In the genomic region with DNA sequence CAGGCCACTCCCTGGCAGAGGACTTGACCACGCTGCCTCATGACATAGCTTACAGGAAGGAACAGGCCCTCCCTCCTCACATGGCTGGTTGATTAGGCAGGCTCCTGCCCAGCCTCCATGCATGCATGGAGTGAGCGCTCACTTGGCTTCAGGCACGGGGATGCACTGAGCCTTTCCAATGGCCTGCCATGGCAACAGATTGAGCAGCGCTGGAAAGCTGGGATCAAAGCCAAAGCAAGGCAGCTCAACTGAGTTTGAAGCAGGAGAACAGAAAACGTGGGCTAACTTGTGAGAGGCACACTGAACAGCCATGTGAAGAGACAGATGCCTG, we compare ENCODE assay signal across 8 cellular contexts. TPM values are rescaled to one million over a fixed set of nuclear protein-coding genes. Genes with fewer than 3 reads are reported as not detected.
DNase-seq lines count a peak whose midpoint lies in the region; ATAC-seq, FAIRE-seq and TF ChIP-seq lines count a peak whose summit lies in the region.

No MANE protein-coding gene starts in this region.

- ATAC-seq in A549, result no peak
- no peak for ATAC-seq in left colon
- no peak for ATAC-seq in HG03354 (IDR thresholded peaks at IDR 0.05; ENCODE audit: poor library complexity, severe bottlenecking, unreplicated experiment)
- ATAC-seq in HG03025 (IDR thresholded peaks at IDR 0.05; ENCODE audit: low FRiP score, unreplicated experiment), result no peak

- 73% methylated on average over 5 of the region's 5 CpGs for WGBS in A549 (ENCODE audit: missing lambda C conversion rate)

- TF ChIP-seq CTCF in A549 (IDR thresholded peaks at IDR 0.05), result no peak
- no peak for TF ChIP-seq CTCF in A673 (conservative IDR thresholded peaks at IDR 0.05; ENCODE audit: low read depth, low read length)

- TF ChIP-seq RAD21 in A549 (conservative IDR thresholded peaks at IDR 0.05 in 1 of 2, IDR thresholded peaks at IDR 0.05 in 1 of 2), result no peak

- FAIRE-seq in A549 (lab: Jason Lieb, UNC), result no peak

- H3K9me3 ChIP-seq in A549 (no peaks in the 10 kb centered on the region), A673 (ENCODE audit: low read depth, low read length, poor library complexity, severe bottlenecking) (no peaks in the 10 kb centered on the region)

- no peak overlapping the region for H3K4me2 ChIP-seq in A549

- H3K36me3 ChIP-seq in A673 (ENCODE audit: insufficient read depth, low read length, poor library complexity, severe bottlenecking), result peaks cover 100% of the 10 kb centered on the region

- H3K4me3 ChIP-seq in A549, result no peak overlapping the region
- no peak overlapping the region for H3K4me3 ChIP-seq in A673 (ENCODE audit: low read depth, low read length, poor library complexity, severe bottlenecking)

- BruUV-seq in A673 (replicated peaks; lab: Mats Ljungman, UMichigan), result no TSS peak

- CTCF ChIA-PET in A549 (lab: Yijun Ruan, JAX), result interaction anchor here (0.5 to 31.0 kb wide), 5 partner anchors 8 to 82 kb away, joined by 3 to 644 read pairs (median 5); a partner anchor contains a TSS
- CTCF ChIA-PET in A673 (lab: Charles Lee), result no interaction called here

- TF ChIP-seq POLR2A in A549 (IDR thresholded peaks at IDR 0.05; ENCODE audit: low read length), result no peak

- no peak for TF ChIP-seq EP300 in A549 (IDR thresholded peaks at IDR 0.05)

- POLR2A ChIA-PET in A549 (lab: Yijun Ruan, JAX), result interaction anchor here (0.6 to 1.6 kb wide), 3 partner anchors 23 to 34 kb away, joined by 3 to 8 read pairs (median 7); a partner anchor contains a TSS
- POLR2A ChIA-PET in A673 (lab: Charles Lee; ENCODE audit: low non-redundant PET), result no interaction called here

- H3K27ac ChIP-seq in A549 (peak overlapping the region in 1 of 2 experiments; percentile 56; a peak in 3 of 6 replicates), caudate nucleus (ENCODE audit: low read depth, low read length) (peak overlapping the region; percentile 60), A673 (ENCODE audit: low read depth, low read length, poor library complexity, severe bottlenecking) (no peak overlapping the region)

- DNase-seq in A549 (ENCODE audit: low read depth in 1 of 2, low spot score in 1 of 2), result peak in 1 of 2 experiments; percentile 45
- peak; percentile 73 for DNase-seq in NCI-H1092 (lab: John Stamatoyannopoulos, UW)
- peak in 57 of 61 donors; percentile 14 to 99 (median 75) for DNase-seq in caudate nucleus (lab: John Stamatoyannopoulos, UW)
- peak; percentile 6 to 47 for DNase-seq in left colon
- DNase-seq in NCI-H2227 treated with DMSO at 0.1 percent for 48 hours (lab: John Stamatoyannopoulos, UW), result no peak
- DNase-seq in A673 (ENCODE audit: low spot score), result no peak

- H3K4me1 ChIP-seq in A549 (peaks cover 85% of the 10 kb centered on the region), A673 (ENCODE audit: insufficient read depth, low read length, poor library complexity, severe bottlenecking) (no peaks in the 10 kb centered on the region)

- H3K27me3 ChIP-seq in A673 (replicated peaks; ENCODE audit: insufficient read depth, low read depth, low read length, poor library complexity), result no peaks in the 10 kb centered on the region

- intact Hi-C loops in left colon (cut with DNase I, micrococcal nuclease), result no loop called here
- intact Hi-C loops in A673 (cut with micrococcal nuclease; ENCODE audit: unreplicated experiment), result no loop called here

TF ChIP-seq in A549, 52 proteins besides CTCF, POLR2A, EP300 and RAD21:
- TF ChIP-seq POLR2AphosphoS2 (conservative IDR thresholded peaks at IDR 0.05; ENCODE audit: low read length) (peak; percentile 35; the same call in 1 of the 2 replicates), MYC (IDR thresholded peaks at IDR 0.05; ENCODE audit: borderline replicate concordance, low read length) (no peak), EHMT2 (IDR thresholded peaks at IDR 0.05; ENCODE audit: low read depth) (no peak)

RNA-seq across cellular contexts. Expression of a gene that starts 5.9 kb away (rescaled TPM):
- polyA plus RNA-seq in A549 (2011; rRNA removed) (0.20 and 0.41 TPM in 2 replicates), A549 (2017; fragmentation: RNase III; extraction: RNeasy Plus Mini Kit Qiagen cat#74134 plus additional on column Dnase treatment) (not detected in 3 replicates)
- 0.03 and 0.08 TPM in 2 replicates for polyA plus RNA-seq in A549 (2012; cell fraction: cytosol; rRNA removed)
- 0.07 and 0.20 TPM in 2 replicates for polyA plus RNA-seq in A549 (2012; cell fraction: nucleus; rRNA removed)
- polyA minus RNA-seq in A549 (2011; rRNA and poly(A)+ RNA removed), result 0.08 TPM in 1 of 2 replicates, not detected in the other
- total RNA-seq in left colon (1 to 10 TPM; 1.0 to 6.3 TPM), A673 (2021) (0.20 and 0.43 TPM in 2 replicates)

RNA-seq across cellular contexts. Expression of a gene that starts 27.5 kb away (rescaled TPM):
- polyA plus RNA-seq in A549 (2011; rRNA removed), result 2,741 and 3,443 TPM in 2 replicates
- polyA plus RNA-seq in A549 (2012; cell fraction: cytosol; rRNA removed), result 2,155 and 2,437 TPM in 2 replicates
- 3,552 and 3,648 TPM in 2 replicates for polyA plus RNA-seq in A549 (2012; cell fraction: nucleus; rRNA removed)
- polyA plus RNA-seq in A549 (2017; fragmentation: RNase III; extraction: RNeasy Plus Mini Kit Qiagen cat#74134 plus additional on column Dnase treatment), result 3,389 to 3,848 TPM (median 3,810 TPM) in 3 replicates
- polyA minus RNA-seq in A549 (2011; rRNA and poly(A)+ RNA removed), result 2,968 and 3,588 TPM in 2 replicates
- total RNA-seq in left colon, result 100 to 1,000 TPM; 407 to 466 TPM
- total RNA-seq in A673 (2021), result 1,606 and 1,955 TPM in 2 replicates

Comparison
In these comparisons a context has a peak if more than half of its experiments do, and no peak if none do; other contexts are left out.
1. DNase-seq: peak in NCI-H1092 (single experiment), caudate nucleus (57 of 61) and left colon (2 of 2); none in NCI-H2227 treated with DMSO at 0.1 percent for 48 hours (single experiment) and A673 (single experiment).